24 cellular contexts compared by ENCODE assay signal in genomic region chr18:60062396-60062795, GRCh38.
"Had no signal": no experiment of that assay in that cellular context is flagged by ENCODE, and none has a peak within 500 bp of the region (broad histone marks: within the 10 kb centered on the region; RNA-seq: fewer than 3 reads in every experiment).

No MANE protein-coding gene starts in this region.

- H2AFZ ChIP-seq: hepatocyte had no signal

- DNase-seq: activated CD4-positive, alpha-beta memory T cell treated with anti-CD3 and anti-CD28 coated beads for 36 hours; activated CD4-positive, alpha-beta T cell treated with anti-CD3 and anti-CD28 coated beads for 36 hours; activated CD4-positive, alpha-beta T cell treated with anti-CD3 and anti-CD28 coated beads, Interleukin-2, amount 10 ng/mL, durations not matched to agents 24 days and 14 days; activated CD4-positive, CD25-positive, alpha-beta regulatory T cell; activated CD4-positive, CD25-positive, alpha-beta regulatory T cell treated with anti-CD3 and anti-CD28 coated beads, Interleukin-2, amount 50 U/mL, for 72 hours; activated CD8-positive, alpha-beta memory T cell treated with anti-CD3 and anti-CD28 coated beads, Interleukin-2, amount 10 ng/mL, durations not matched to agents 7 days and 5 days; activated CD8-positive, alpha-beta memory T cell treated with anti-CD3 and anti-CD28 coated beads, Interleukin-2, amount 50 U/mL, for 4 hours; activated CD8-positive, alpha-beta T cell treated with anti-CD3 and anti-CD28 coated beads, Interleukin-2, amount 10 ng/mL, durations not matched to agents 7 days and 5 days; activated effector memory CD4-positive, alpha-beta T cell treated with anti-CD3 and anti-CD28 coated beads, Interleukin-2, amount 50 U/mL, for 16 hours; activated naive CD4-positive, alpha-beta T cell treated with anti-CD3 and anti-CD28 coated beads for 36 hours; activated naive CD8-positive, alpha-beta T cell treated with anti-CD3 and anti-CD28 coated beads, Interleukin-2, amount 10 ng/mL, durations not matched to agents 7 days and 5 days; activated T-cell treated with anti-CD3 and anti-CD28 coated beads, Interleukin-2, amount 50 U/mL, for 1 hour; activated T-cell treated with anti-CD3 and anti-CD28 coated beads, Interleukin-2, amount 50 U/mL, for 48 hours; caudate nucleus; cortex of kidney; dermis blood vessel endothelial cell; effector CD4-positive, alpha-beta T cell; foreskin fibroblast; heart right ventricle; T-helper 2 cell had no signal

- H3K4me2 ChIP-seq: hepatocyte had no signal

- H3K79me2 ChIP-seq: hepatocyte had no signal

- H3K36me3 ChIP-seq: ascending aorta, gastroesophageal sphincter, heart right ventricle had no signal

- H3K4me1 ChIP-seq: ascending aorta, heart right ventricle had no signal

- H3K9me3 ChIP-seq: ascending aorta, gastroesophageal sphincter, heart right ventricle had no signal

- ATAC-seq: activated CD4-positive, alpha-beta T cell treated with anti-CD3 and anti-CD28 coated beads for 36 hours; activated CD8-positive, alpha-beta memory T cell treated with anti-CD3 and anti-CD28 coated beads, Interleukin-2, amount 10 ng/mL, durations not matched to agents 7 days and 5 days; activated CD8-positive, alpha-beta T cell treated with anti-CD3 and anti-CD28 coated beads, Interleukin-2, amount 10 ng/mL, durations not matched to agents 7 days and 5 days; esophagus mucosa; gastroesophageal sphincter; heart right ventricle had no signal

- H3K4me3 ChIP-seq: ascending aorta, gastroesophageal sphincter, heart right ventricle, hepatocyte had no signal

- H3K27ac ChIP-seq: ascending aorta, gastroesophageal sphincter, heart right ventricle, hepatocyte had no signal

- H3K27me3 ChIP-seq: ascending aorta, gastroesophageal sphincter, hepatocyte had no signal
